8 cellular contexts compared by ENCODE assay signal in genomic region chr9:125239631-125240597, GRCh38. TPM values are rescaled to one million over a fixed set of nuclear protein-coding genes. Genes with fewer than 3 reads are reported as not detected.
DNase-seq lines count a peak whose midpoint lies in the region; TF ChIP-seq lines count a peak whose summit lies in the region.

No MANE protein-coding gene starts in this region.

- no peaks in the 10 kb centered on the region for H3K9me3 ChIP-seq in iPS-15b (ENCODE audit: control insufficient read depth, insufficient read depth, low read length)
- H3K9me3 ChIP-seq in spleen: no peaks in the 10 kb centered on the region

- H3K4me3 Mint-ChIP-seq in activated T-helper 1 cell treated with anti-CD3 and anti-CD28 coated beads, Interleukin-12 subunit alpha, Interleukin-12 subunit beta, Interleukin-2, Interleukin-4 antibody, amounts not matched to agents 30 ng/mL and 10 ng/mL and 1 ng/mL, durations not matched to agents 14 hours and 24 hours and 36 hours: peak overlapping the region; percentile 96

- H3K36me3 ChIP-seq in iPS-15b (ENCODE audit: control insufficient read depth, insufficient read depth, low read length): peaks cover 34% of the 10 kb centered on the region
- peaks cover 0 to 52% (median 49%) of the 10 kb centered on the region in 6 donors for H3K36me3 ChIP-seq in spleen

- no peak for DNase-seq in HFF-Myc (ENCODE audit: extremely low read depth, low read depth)
- no peak for DNase-seq in activated T-helper 1 cell treated with anti-CD3 and anti-CD28 coated beads, Interleukin-12 subunit alpha, Interleukin-12 subunit beta, Interleukin-2, Interleukin-4 antibody, amounts not matched to agents 30 ng/mL and 10 ng/mL and 1 ng/mL, durations not matched to agents 14 hours and 24 hours and 36 hours (ENCODE audit: low spot score)
- DNase-seq in spleen: no peak
- no peak for DNase-seq in superior temporal gyrus (ENCODE audit: extremely low spot score)
- DNase-seq in activated effector memory CD4-positive, alpha-beta T cell treated with anti-CD3 and anti-CD28 coated beads, Interleukin-2, amount 50 U/mL, for 16 hours: no peak
- DNase-seq in KG1 (lab: John Stamatoyannopoulos, UW): no peak
- no peak for DNase-seq in stimulated activated CD4-positive, alpha-beta T cell treated with anti-CD3 and anti-CD28 coated beads, Interleukin-4, amount 100 ng/mL, for 4 hours

- peaks cover 3% of the 10 kb centered on the region for H3K4me1 ChIP-seq in iPS-15b (ENCODE audit: control insufficient read depth, insufficient read depth, low read length)
- peaks cover 57 to 75% (median 68%) of the 10 kb centered on the region in 6 donors for H3K4me1 ChIP-seq in spleen

- WGBS in spleen, 5 donors: 11 to 25% (median 15%) methylated on average over 8 of the region's 8 CpGs

- TF ChIP-seq POLR2A in spleen (IDR thresholded peaks at IDR 0.05): no peak

- peak overlapping the region in 7 of 8 donors; percentile 75 to 98 (median 95) for H3K27ac ChIP-seq in spleen

- H3K9me3 Mint-ChIP-seq in activated T-helper 1 cell treated with anti-CD3 and anti-CD28 coated beads, Interleukin-12 subunit alpha, Interleukin-12 subunit beta, Interleukin-2, Interleukin-4 antibody, amounts not matched to agents 30 ng/mL and 10 ng/mL and 1 ng/mL, durations not matched to agents 14 hours and 24 hours and 36 hours: no peaks in the 10 kb centered on the region

- H3K4me1 Mint-ChIP-seq in activated T-helper 1 cell treated with anti-CD3 and anti-CD28 coated beads, Interleukin-12 subunit alpha, Interleukin-12 subunit beta, Interleukin-2, Interleukin-4 antibody, amounts not matched to agents 30 ng/mL and 10 ng/mL and 1 ng/mL, durations not matched to agents 14 hours and 24 hours and 36 hours (ENCODE audit: low read depth): peaks cover 47% of the 10 kb centered on the region

- H3K4me3 ChIP-seq in HFF-Myc (replicated peaks; ENCODE audit: low read depth, low read length): peak overlapping the region; percentile 97
- peak overlapping the region; percentile 99 for H3K4me3 ChIP-seq in iPS-15b (ENCODE audit: low read depth, low read length)
- H3K4me3 ChIP-seq in spleen: peak overlapping the region; percentile 53 to 87 (median 82)

- peaks cover 61% of the 10 kb centered on the region for H3K36me3 Mint-ChIP-seq in activated T-helper 1 cell treated with anti-CD3 and anti-CD28 coated beads, Interleukin-12 subunit alpha, Interleukin-12 subunit beta, Interleukin-2, Interleukin-4 antibody, amounts not matched to agents 30 ng/mL and 10 ng/mL and 1 ng/mL, durations not matched to agents 14 hours and 24 hours and 36 hours (ENCODE audit: low read depth)

- TF ChIP-seq CTCF in HFF-Myc (IDR thresholded peaks at IDR 0.05; ENCODE audit: low read depth, low read length, missing control alignments) (no peak), spleen (IDR thresholded peaks at IDR 0.05 in 8 of 11, conservative IDR thresholded peaks at IDR 0.05 in 3 of 11) (no peak)

- H3K9ac ChIP-seq in iPS-15b (ENCODE audit: low read depth, low read length): peak overlapping the region; percentile 97

- H3K27me3 ChIP-seq in iPS-15b (ENCODE audit: control insufficient read depth, insufficient read depth, low read length) (no peaks in the 10 kb centered on the region), spleen (replicated peaks in 1 of 7) (no peaks in the 10 kb centered on the region)

- H3K27me3 Mint-ChIP-seq in activated T-helper 1 cell treated with anti-CD3 and anti-CD28 coated beads, Interleukin-12 subunit alpha, Interleukin-12 subunit beta, Interleukin-2, Interleukin-4 antibody, amounts not matched to agents 30 ng/mL and 10 ng/mL and 1 ng/mL, durations not matched to agents 14 hours and 24 hours and 36 hours (ENCODE audit: insufficient read depth): no peaks in the 10 kb centered on the region

- intact Hi-C loops in activated T-helper 1 cell treated with anti-CD3 and anti-CD28 coated beads, Interleukin-12 subunit alpha, Interleukin-12 subunit beta, Interleukin-2, Interleukin-4 antibody, amounts not matched to agents 30 ng/mL and 10 ng/mL and 1 ng/mL, durations not matched to agents 14 hours and 24 hours and 36 hours (cut with micrococcal nuclease): loop anchor here (2.0 kb wide), 2 partner anchors 97 to 299 kb away; partner anchors contain the start of genes GOLGA1 and SCAI
- intact Hi-C loops in spleen (cut with DNase I; ENCODE audit: low total_unique reads): no loop called here

- peak overlapping the region; percentile 96 for H3K27ac Mint-ChIP-seq in activated T-helper 1 cell treated with anti-CD3 and anti-CD28 coated beads, Interleukin-12 subunit alpha, Interleukin-12 subunit beta, Interleukin-2, Interleukin-4 antibody, amounts not matched to agents 30 ng/mL and 10 ng/mL and 1 ng/mL, durations not matched to agents 14 hours and 24 hours and 36 hours

RNA-seq across cellular contexts. Expression of gene HSPA5, which starts 1.2 kb away (rescaled TPM):
- 242 and 243 TPM in 2 replicates for total RNA-seq in activated T-helper 1 cell treated with anti-CD3 and anti-CD28 coated beads, Interleukin-12 subunit alpha, Interleukin-12 subunit beta, Interleukin-2, Interleukin-4 antibody, amounts not matched to agents 30 ng/mL and 10 ng/mL and 1 ng/mL, durations not matched to agents 14 hours and 24 hours and 36 hours
- 100 to 1,000 TPM in 6 of 7 donors, 10 to 100 TPM in 1; 88.3 to 190 (median 139) TPM for total RNA-seq in spleen
- polyA plus RNA-seq in spleen: 10 to 100 TPM; 30.0 to 65.2 (median 49.6) TPM

RNA-seq across cellular contexts. Expression of gene GAPVD1, which starts 21.7 kb away (rescaled TPM):
- 53.6 and 56.8 TPM in 2 replicates for total RNA-seq in activated T-helper 1 cell treated with anti-CD3 and anti-CD28 coated beads, Interleukin-12 subunit alpha, Interleukin-12 subunit beta, Interleukin-2, Interleukin-4 antibody, amounts not matched to agents 30 ng/mL and 10 ng/mL and 1 ng/mL, durations not matched to agents 14 hours and 24 hours and 36 hours
- total RNA-seq in spleen: 10 to 100 TPM; 60.3 to 79.3 (median 64.1) TPM
- 1 to 10 TPM; 4.9 to 8.2 (median 5.2) TPM for polyA plus RNA-seq in spleen

RNA-seq across cellular contexts. Expression of gene RABEPK, which starts 39.6 kb away (rescaled TPM):
- total RNA-seq in activated T-helper 1 cell treated with anti-CD3 and anti-CD28 coated beads, Interleukin-12 subunit alpha, Interleukin-12 subunit beta, Interleukin-2, Interleukin-4 antibody, amounts not matched to agents 30 ng/mL and 10 ng/mL and 1 ng/mL, durations not matched to agents 14 hours and 24 hours and 36 hours: 32.8 and 33.1 TPM in 2 replicates
- 10 to 100 TPM in 4 of 7 donors, 1 to 10 TPM in 3; 6.2 to 14.0 (median 10.4) TPM for total RNA-seq in spleen
- 10 to 100 TPM; 15.3 to 17.1 (median 16.8) TPM for polyA plus RNA-seq in spleen

RNA-seq across cellular contexts. Expression of gene PPP6C, which starts 50.3 kb away (rescaled TPM):
- total RNA-seq in activated T-helper 1 cell treated with anti-CD3 and anti-CD28 coated beads, Interleukin-12 subunit alpha, Interleukin-12 subunit beta, Interleukin-2, Interleukin-4 antibody, amounts not matched to agents 30 ng/mL and 10 ng/mL and 1 ng/mL, durations not matched to agents 14 hours and 24 hours and 36 hours: 47.2 and 50.8 TPM in 2 replicates
- 10 to 100 TPM; 32.0 to 49.3 (median 39.2) TPM for total RNA-seq in spleen
- 10 to 100 TPM; 17.3 to 26.6 (median 21.1) TPM for polyA plus RNA-seq in spleen
